Comparison of ENCODE assay signal across 26 cellular contexts in genomic region chr10:104498345-104498955, GRCh38.
"Had no signal": no experiment of that assay in that cellular context is flagged by ENCODE, and none has a peak within 500 bp of the region (broad histone marks: within the 10 kb centered on the region; RNA-seq: fewer than 3 reads in every experiment).

No MANE protein-coding gene starts in this region.

- H3K27ac Mint-ChIP-seq: activated naive CD8-positive, alpha-beta T cell; naive thymus-derived CD4-positive, alpha-beta T cell; stimulated activated naive B cell treated with anti-CD40 and anti-IgM and Interleukin-4, amounts not matched to agents 10 μg/mL and 1 μg/mL and 100 μg/mL, for 72 hours had no signal

- H3K27me3 ChIP-seq: body of pancreas, cardiac muscle cell, colonic mucosa, stomach, thyroid gland had no signal

- ATAC-seq: activated CD4-positive, CD25-positive, alpha-beta regulatory T cell treated with anti-CD3 and anti-CD28 coated beads, Interleukin-2, amount 50 U/mL, for 24 hours; body of pancreas; left cardiac atrium; naive thymus-derived CD4-positive, alpha-beta T cell; psoas muscle; stimulated activated naive B cell treated with anti-CD40 and anti-IgM and Interleukin-4, amounts not matched to agents 10 μg/mL and 1 μg/mL and 100 μg/mL, for 72 hours had no signal

- DNase-seq: activated CD4-positive, alpha-beta T cell treated with anti-CD3 and anti-CD28 coated beads for 48 hours; activated CD4-positive, alpha-beta T cell treated with anti-CD3 and anti-CD28 coated beads, Interleukin-2, amount 50 U/mL, for 48 hours; activated CD8-positive, alpha-beta memory T cell treated with anti-CD3 and anti-CD28 coated beads for 24 hours; activated effector memory CD4-positive, alpha-beta T cell treated with Interleukin-2 at 50 U/mL for 16 hours; activated naive CD4-positive, alpha-beta T cell treated with Interleukin-2 at 50 U/mL for 16 hours; aorta; body of pancreas; cerebellar nuclear complex; colonic mucosa; dorsolateral prefrontal cortex; effector memory CD4-positive, alpha-beta T cell; left cardiac atrium; mammary epithelial cell; midbrain; naive thymus-derived CD4-positive, alpha-beta T cell; nucleus accumbens; psoas muscle; stimulated activated CD4-positive, alpha-beta T cell treated with anti-CD3 and anti-CD28 coated beads, Interleukin-1b, Interleukin-23, amount 100 ng/mL, for 48 hours; stimulated activated naive B cell treated with anti-CD40 and anti-IgM and Interleukin-4, amounts not matched to agents 10 μg/mL and 1 μg/mL and 100 μg/mL, for 72 hours; stomach; thyroid gland had no signal

- H3K27ac ChIP-seq: body of pancreas, cardiac muscle cell, colonic mucosa, dorsolateral prefrontal cortex, parathyroid adenoma, psoas muscle, stomach, thyroid gland had no signal

- H3K9me3 Mint-ChIP-seq: stimulated activated naive B cell treated with anti-CD40 and anti-IgM and Interleukin-4, amounts not matched to agents 10 μg/mL and 1 μg/mL and 100 μg/mL, for 72 hours had no signal

- H3K4me3 ChIP-seq: body of pancreas, cardiac muscle cell, colonic mucosa, dorsolateral prefrontal cortex, psoas muscle, smooth muscle cell, stomach, thyroid gland had no signal

- H3K9ac ChIP-seq: parathyroid adenoma had no signal

- H3K36me3 ChIP-seq: cardiac muscle cell, colonic mucosa, stomach, thyroid gland had no signal

- H3K36me3 Mint-ChIP-seq: activated naive CD8-positive, alpha-beta T cell; naive thymus-derived CD4-positive, alpha-beta T cell; stimulated activated naive B cell treated with anti-CD40 and anti-IgM and Interleukin-4, amounts not matched to agents 10 μg/mL and 1 μg/mL and 100 μg/mL, for 72 hours had no signal

- H3K4me1 Mint-ChIP-seq: stimulated activated naive B cell treated with anti-CD40 and anti-IgM and Interleukin-4, amounts not matched to agents 10 μg/mL and 1 μg/mL and 100 μg/mL, for 72 hours had no signal

- H3K4me3 Mint-ChIP-seq: activated naive CD8-positive, alpha-beta T cell; naive thymus-derived CD4-positive, alpha-beta T cell; stimulated activated naive B cell treated with anti-CD40 and anti-IgM and Interleukin-4, amounts not matched to agents 10 μg/mL and 1 μg/mL and 100 μg/mL, for 72 hours had no signal

- H3K4me1 ChIP-seq: body of pancreas, colonic mucosa, parathyroid adenoma, psoas muscle, stomach, thyroid gland had no signal

- H3K9me3 ChIP-seq: body of pancreas, colonic mucosa, psoas muscle, stomach, thyroid gland had no signal
